Comparison of ENCODE assay signal across 18 cellular contexts in genomic region chr5:64834037-64834436, GRCh38.
"Had no signal": no experiment of that assay in that cellular context is flagged by ENCODE, and none has a peak within 500 bp of the region (broad histone marks: within the 10 kb centered on the region; RNA-seq: fewer than 3 reads in every experiment).

No MANE protein-coding gene starts in this region.

- H3K36me3 ChIP-seq: upper lobe of right lung had no signal

- H3K27ac Mint-ChIP-seq: activated B cell treated with CpG ODN at 0.5 μM for 24 hours; activated CD4-positive, alpha-beta memory T cell treated with anti-CD3 and anti-CD28 coated beads for 36 hours; activated CD8-positive, alpha-beta memory T cell treated with anti-CD3 and anti-CD28 coated beads, Interleukin-2, amount 10 ng/mL, durations not matched to agents 7 days and 5 days; activated T-helper 17 cell treated with anti-CD3 and anti-CD28 coated beads, Interleukin-2, amount 50 U/mL, for 72 hours; effector memory CD8-positive, alpha-beta T cell; T-helper 2 cell treated with Interferon-gamma antibody and Interleukin-4, amounts not matched to agents 5 μg/mL and 100 μg/mL, for 36 hours had no signal

- H3K9me3 ChIP-seq: upper lobe of right lung had no signal

- DNase-seq: activated B cell treated with CpG ODN at 0.5 μM for 24 hours; activated CD4-positive, alpha-beta memory T cell treated with anti-CD3 and anti-CD28 coated beads for 36 hours; activated CD4-positive, alpha-beta T cell treated with anti-CD3 and anti-CD28 coated beads for 4 hours; activated CD8-positive, alpha-beta memory T cell treated with anti-CD3 and anti-CD28 coated beads, Interleukin-2, amount 10 ng/mL, durations not matched to agents 7 days and 5 days; activated naive CD4-positive, alpha-beta T cell treated with Interleukin-2 at 50 U/mL for 16 hours; aorta; effector memory CD8-positive, alpha-beta T cell; kidney; midbrain; posterior cingulate gyrus; stimulated activated CD4-positive, alpha-beta T cell treated with anti-CD3 and anti-CD28 coated beads, Interleukin-12 subunit alpha, Interleukin-12 subunit beta, amount 100 ng/mL, for 4 hours; stimulated activated CD4-positive, alpha-beta T cell treated with anti-CD3 and anti-CD28 coated beads, Interleukin-1b, Interleukin-23, amount 100 ng/mL, for 48 hours; stimulated activated CD8-positive, alpha-beta memory T cell treated with anti-CD3 and anti-CD28 coated beads, Interleukin-4, amount 100 ng/mL, for 48 hours; stimulated activated naive CD4-positive, alpha-beta T cell; upper lobe of right lung had no signal

- H3K4me1 Mint-ChIP-seq: activated B cell treated with CpG ODN at 0.5 μM for 24 hours; activated T-helper 17 cell treated with anti-CD3 and anti-CD28 coated beads, Interleukin-2, amount 50 U/mL, for 72 hours had no signal

- H3K4me3 ChIP-seq: upper lobe of right lung had no signal

- H3K27me3 ChIP-seq: upper lobe of right lung had no signal

- H3K9me3 Mint-ChIP-seq: activated B cell treated with CpG ODN at 0.5 μM for 24 hours; activated T-helper 17 cell treated with anti-CD3 and anti-CD28 coated beads, Interleukin-2, amount 50 U/mL, for 72 hours; effector memory CD8-positive, alpha-beta T cell; nephron; T-helper 2 cell treated with Interferon-gamma antibody and Interleukin-4, amounts not matched to agents 5 μg/mL and 100 μg/mL, for 36 hours had no signal

- H3K27me3 Mint-ChIP-seq: activated B cell treated with CpG ODN at 0.5 μM for 24 hours; activated CD4-positive, alpha-beta memory T cell treated with anti-CD3 and anti-CD28 coated beads for 36 hours; activated CD8-positive, alpha-beta memory T cell treated with anti-CD3 and anti-CD28 coated beads, Interleukin-2, amount 10 ng/mL, durations not matched to agents 7 days and 5 days; activated T-helper 17 cell treated with anti-CD3 and anti-CD28 coated beads, Interleukin-2, amount 50 U/mL, for 72 hours; effector memory CD8-positive, alpha-beta T cell had no signal

- H3K4me3 Mint-ChIP-seq: activated B cell treated with CpG ODN at 0.5 μM for 24 hours; activated CD4-positive, alpha-beta memory T cell treated with anti-CD3 and anti-CD28 coated beads for 36 hours; activated CD8-positive, alpha-beta memory T cell treated with anti-CD3 and anti-CD28 coated beads, Interleukin-2, amount 10 ng/mL, durations not matched to agents 7 days and 5 days; activated T-helper 17 cell treated with anti-CD3 and anti-CD28 coated beads, Interleukin-2, amount 50 U/mL, for 72 hours; effector memory CD8-positive, alpha-beta T cell; nephron; T-helper 2 cell treated with Interferon-gamma antibody and Interleukin-4, amounts not matched to agents 5 μg/mL and 100 μg/mL, for 36 hours had no signal
